In genomic region chr1:36008546-36009197, GRCh38 we compare ENCODE assay signal across 12 cellular contexts.
DNase-seq lines count a peak whose midpoint lies in the region; ATAC-seq and TF ChIP-seq lines count a peak whose summit lies in the region.
"Had no signal": no experiment of that assay in that cellular context is flagged by ENCODE, and none has a peak within 500 bp of the region (broad histone marks: within the 10 kb centered on the region; RNA-seq: fewer than 3 reads in every experiment).

No MANE protein-coding gene starts in this region.

- no peaks in the 10 kb centered on the region for H3K4me1 Mint-ChIP-seq in CD4-positive, alpha-beta memory T cell
- peaks cover 0 to 3% (median 0%) of the 10 kb centered on the region in 7 donors for H3K4me1 Mint-ChIP-seq in naive thymus-derived CD4-positive, alpha-beta T cell

- no peaks in the 10 kb centered on the region for H3K9me3 Mint-ChIP-seq in CD4-positive, alpha-beta memory T cell
- H3K9me3 Mint-ChIP-seq in naive thymus-derived CD4-positive, alpha-beta T cell: no peaks in the 10 kb centered on the region
- H3K9me3 Mint-ChIP-seq: activated T-helper 2 cell treated with anti-CD3 and anti-CD28 coated beads, Interferon-gamma antibody, Interleukin-2, Interleukin-4, amounts not matched to agents 10 μg/mL and 5 μg/mL and 100 μg/mL, durations not matched to agents 14 hours and 24 hours and 36 hours; T-helper 1 cell treated with Interleukin-12 subunit alpha and Interleukin-12 subunit beta and Interleukin-4 antibody, amounts not matched to agents 30 μg/mL and 1 μg/mL, for 36 hours had no signal

- H3K27ac Mint-ChIP-seq in CD4-positive, alpha-beta memory T cell: no peak overlapping the region
- no peak overlapping the region for H3K27ac Mint-ChIP-seq in naive thymus-derived CD4-positive, alpha-beta T cell
- H3K27ac Mint-ChIP-seq: activated T-helper 2 cell treated with anti-CD3 and anti-CD28 coated beads, Interferon-gamma antibody, Interleukin-2, Interleukin-4, amounts not matched to agents 10 μg/mL and 5 μg/mL and 100 μg/mL, durations not matched to agents 14 hours and 24 hours and 36 hours; T-helper 1 cell treated with Interleukin-12 subunit alpha and Interleukin-12 subunit beta and Interleukin-4 antibody, amounts not matched to agents 30 μg/mL and 1 μg/mL, for 36 hours had no signal

- ATAC-seq in omental fat pad (ENCODE audit: low FRiP score): no peak
- ATAC-seq in naive thymus-derived CD4-positive, alpha-beta T cell: no peak

- no peaks in the 10 kb centered on the region for H3K9me3 ChIP-seq in CD4-positive, alpha-beta memory T cell (ENCODE audit: control insufficient read depth in 1 of 2, low read length in 2 of 2)
- no peaks in the 10 kb centered on the region for H3K9me3 ChIP-seq in naive thymus-derived CD4-positive, alpha-beta T cell (ENCODE audit: control insufficient read depth in 2 of 3, low read length in 3 of 3)

- H3K4me3 ChIP-seq in astrocyte of the cerebellum (ENCODE audit: low read depth, low read length): no peak overlapping the region
- H3K4me3 ChIP-seq in CD4-positive, alpha-beta memory T cell (ENCODE audit: low read length in 2 of 2): no peak overlapping the region
- H3K4me3 ChIP-seq in naive thymus-derived CD4-positive, alpha-beta T cell (ENCODE audit: low read length): no peak overlapping the region

- H3K36me3 ChIP-seq in CD4-positive, alpha-beta memory T cell (ENCODE audit: insufficient read depth, low read length): peaks cover 6% of the 10 kb centered on the region
- H3K36me3 ChIP-seq in naive thymus-derived CD4-positive, alpha-beta T cell (ENCODE audit: control insufficient read depth in 2 of 3, insufficient read depth in 3 of 3, low read length in 3 of 3): peaks cover 0 to 28% (median 4%) of the 10 kb centered on the region in 3 experiments

- in situ Hi-C loops in Caki2 (cut with HindIII; ENCODE audit: low pct_unique_long_range_greater_than_20kb, low sequenced_read_pairs) (no loop called here), astrocyte of the cerebellum (cut with HindIII; ENCODE audit: low sequenced_read_pairs) (no loop called here)

- intact Hi-C loops in CD4-positive, alpha-beta memory T cell (cut with micrococcal nuclease): no loop called here
- intact Hi-C loops in naive thymus-derived CD4-positive, alpha-beta T cell (cut with micrococcal nuclease): no loop called here

- POLR2A ChIA-PET in CD4-positive, alpha-beta memory T cell (lab: Charles Lee; ENCODE audit: partially characterized antibody): no interaction called here
- POLR2A ChIA-PET in naive thymus-derived CD4-positive, alpha-beta T cell (lab: Charles Lee): interaction anchor here (0.6 kb wide), 1 partner anchor 76 kb away, joined by 3 read pairs; no protein-coding TSS in a partner anchor

- DNase-seq in Caki2 (ENCODE audit: low read depth) (peak; percentile 58), HPDE6-E6E7 (ENCODE audit: extremely low spot score) (peak; percentile 55), astrocyte of the cerebellum (ENCODE audit: low read depth) (peak; percentile 40), kidney glomerular epithelial cell (lab: John Stamatoyannopoulos, UW) (peak; percentile 40), omental fat pad (ENCODE audit: low spot score) (no peak), GM10266 (ENCODE audit: extremely low spot score) (no peak)
- DNase-seq in CD4-positive, alpha-beta memory T cell: no peak
- no peak for DNase-seq in naive thymus-derived CD4-positive, alpha-beta T cell
- DNase-seq: DMS 273 treated with DMSO at 0.1 percent for 48 hours; stimulated activated naive CD4-positive, alpha-beta T cell treated with Interleukin-2 at 50 U/mL for 16 hours had no signal

- TF ChIP-seq CTCF in astrocyte of the cerebellum (IDR thresholded peaks at IDR 0.05; ENCODE audit: low read depth, low read length, missing control alignments): no peak
- TF ChIP-seq CTCF in omental fat pad (IDR thresholded peaks at IDR 0.05): no peak
- no peak for TF ChIP-seq CTCF in GM10266 (IDR thresholded peaks at IDR 0.05; ENCODE audit: control insufficient read depth, insufficient read depth, low read depth, missing control alignments)

- H3K4me3 Mint-ChIP-seq in CD4-positive, alpha-beta memory T cell: no peak overlapping the region
- H3K4me3 Mint-ChIP-seq in naive thymus-derived CD4-positive, alpha-beta T cell: no peak overlapping the region
- H3K4me3 Mint-ChIP-seq: T-helper 1 cell treated with Interleukin-12 subunit alpha and Interleukin-12 subunit beta and Interleukin-4 antibody, amounts not matched to agents 30 μg/mL and 1 μg/mL, for 36 hours had no signal

- CTCF ChIA-PET in CD4-positive, alpha-beta memory T cell (lab: Charles Lee; ENCODE audit: partially characterized antibody): no interaction called here
- CTCF ChIA-PET in naive thymus-derived CD4-positive, alpha-beta T cell (lab: Charles Lee): no interaction called here

- H3K27me3 Mint-ChIP-seq in CD4-positive, alpha-beta memory T cell: no peaks in the 10 kb centered on the region
- no peaks in the 10 kb centered on the region for H3K27me3 Mint-ChIP-seq in naive thymus-derived CD4-positive, alpha-beta T cell

- H3K27ac ChIP-seq in CD4-positive, alpha-beta memory T cell (ENCODE audit: low read depth, low read length): no peak overlapping the region
- H3K27ac ChIP-seq in naive thymus-derived CD4-positive, alpha-beta T cell (ENCODE audit: low read depth, low read length): no peak overlapping the region

- peaks cover 29 to 38% of the 10 kb centered on the region in 2 donors for H3K36me3 Mint-ChIP-seq in CD4-positive, alpha-beta memory T cell
- H3K36me3 Mint-ChIP-seq in naive thymus-derived CD4-positive, alpha-beta T cell: peaks cover 6 to 24% (median 14%) of the 10 kb centered on the region in 5 donors

- no peaks in the 10 kb centered on the region for H3K4me1 ChIP-seq in CD4-positive, alpha-beta memory T cell (ENCODE audit: insufficient read depth, low read length)
- no peaks in the 10 kb centered on the region for H3K4me1 ChIP-seq in naive thymus-derived CD4-positive, alpha-beta T cell (ENCODE audit: control insufficient read depth in 2 of 2, insufficient read depth in 2 of 2, low read length in 2 of 2)

- no peaks in the 10 kb centered on the region for H3K27me3 ChIP-seq in CD4-positive, alpha-beta memory T cell (ENCODE audit: insufficient read depth, low read length)
- no peaks in the 10 kb centered on the region for H3K27me3 ChIP-seq in naive thymus-derived CD4-positive, alpha-beta T cell (ENCODE audit: control insufficient read depth in 2 of 2, insufficient read depth in 2 of 2, low read length in 2 of 2)

Comparison
In these comparisons a context has a peak if more than half of its experiments do, and no peak if none do; other contexts are left out.
1. DNase-seq: peak in Caki2 (single experiment), HPDE6-E6E7 (single experiment), astrocyte of the cerebellum (single experiment) and kidney glomerular epithelial cell (single experiment); none in omental fat pad (single experiment), CD4-positive, alpha-beta memory T cell (0 of 5), naive thymus-derived CD4-positive, alpha-beta T cell (0 of 9) and GM10266 (single experiment).